ENCODE assay signal across 12 cellular contexts in genomic region chr14:104436741-104437701, GRCh38.
DNase-seq lines count a peak whose midpoint lies in the region; ATAC-seq and TF ChIP-seq lines count a peak whose summit lies in the region.
"Had no signal": no experiment of that assay in that cellular context is flagged by ENCODE, and none has a peak within 500 bp of the region (broad histone marks: within the 10 kb centered on the region; RNA-seq: fewer than 3 reads in every experiment).

No MANE protein-coding gene starts in this region.

- intact Hi-C loops in ovary (cut with DNase I) = no loop called here
- intact Hi-C loops in natural killer cell (cut with micrococcal nuclease) = no loop called here

- H3K36me3 ChIP-seq in ovary = no peaks in the 10 kb centered on the region
- H3K36me3 ChIP-seq: brain microvascular endothelial cell had no signal

- H3K4me1 ChIP-seq in ovary (ENCODE audit: insufficient read depth) = peaks cover 9% of the 10 kb centered on the region

- H3K27ac ChIP-seq in coronary artery (peak overlapping the region in 1 of 2 donors; percentile 80), ovary (peak overlapping the region; percentile 51 to 73)
- H3K27ac ChIP-seq: brain microvascular endothelial cell had no signal

- DNase-seq in COR-L47 (lab: John Stamatoyannopoulos, UW) = peak; percentile 99
- DNase-seq in NCI-H146 treated with DMSO at 0.1 percent for 48 hours (lab: John Stamatoyannopoulos, UW; ENCODE audit: unreplicated experiment) = peak; percentile 28
- DNase-seq in coronary artery (ENCODE audit: low spot score) = peak; percentile 69
- DNase-seq in ovary = peak in 2 of 5 donors; percentile 31 to 36
- no peak for DNase-seq in KBM-7
- no peak for DNase-seq in dedifferentiated amniotic fluid mesenchymal stem cell (ENCODE audit: extremely low spot score)
- no peak for DNase-seq in natural killer cell
- DNase-seq in medulla oblongata (ENCODE audit: extremely low spot score) = no peak
- DNase-seq: activated CD4-positive, alpha-beta T cell treated with anti-CD3 and anti-CD28 coated beads, Interleukin-2, amount 50 U/mL, for 4 hours had no signal

- H3K9me3 ChIP-seq in ovary = no peaks in the 10 kb centered on the region

- no peak overlapping the region for H3K4me3 Mint-ChIP-seq in natural killer cell
- H3K4me3 Mint-ChIP-seq: mesothelial cell of epicardium had no signal

- H3K4me3 ChIP-seq in coronary artery (peak overlapping the region; percentile 69), ovary (no peak overlapping the region)

- no peaks in the 10 kb centered on the region for H3K36me3 Mint-ChIP-seq in natural killer cell
- H3K36me3 Mint-ChIP-seq: mesothelial cell of epicardium had no signal

- TF ChIP-seq CTCF in coronary artery (IDR thresholded peaks at IDR 0.05) (no peak), ovary (IDR thresholded peaks at IDR 0.05) (no peak), natural killer cell (IDR thresholded peaks at IDR 0.05) (no peak)

- in situ Hi-C loops in KBM-7 (cut with MboI; ENCODE audit: low pct_unique_long_range_greater_than_20kb, low sequenced_read_pairs) = no loop called here

- WGBS in ovary, 3 donors = 71 to 76% (median 72%) methylated on average over 15 of the region's 15 CpGs

- H3K27me3 Mint-ChIP-seq in natural killer cell (ENCODE audit: low read depth in 2 of 2) = peaks cover 0 to 3% of the 10 kb centered on the region in 2 donors

- H3K9me3 Mint-ChIP-seq in natural killer cell = no peaks in the 10 kb centered on the region

- no peak for ATAC-seq in natural killer cell
- ATAC-seq: Panc1 had no signal

- peaks cover 0 to 8% of the 10 kb centered on the region in 2 donors for H3K4me1 Mint-ChIP-seq in natural killer cell

- TF ChIP-seq POLR2A in ovary (IDR thresholded peaks at IDR 0.05) = no peak

- H3K27me3 ChIP-seq in ovary = no peaks in the 10 kb centered on the region
- H3K27me3 ChIP-seq: brain microvascular endothelial cell had no signal

- no peak for TF ChIP-seq EP300 in ovary (IDR thresholded peaks at IDR 0.05)

- H3K27ac Mint-ChIP-seq in natural killer cell = no peak overlapping the region
- H3K27ac Mint-ChIP-seq: mesothelial cell of epicardium had no signal

Comparison
In these comparisons a context has a peak if more than half of its experiments do, and no peak if none do; other contexts are left out.
1. DNase-seq: peak in COR-L47 (single experiment), NCI-H146 treated with DMSO at 0.1 percent for 48 hours (single experiment) and coronary artery (single experiment); none in KBM-7 (single experiment), dedifferentiated amniotic fluid mesenchymal stem cell (single experiment), natural killer cell (single experiment) and medulla oblongata (single experiment).